Comparison of ENCODE assay signal across 14 cellular contexts in genomic region chr19:49915271-49915670, GRCh38. TPM values are rescaled to one million over a fixed set of nuclear protein-coding genes. Genes with fewer than 3 reads are reported as not detected.
A peak's percentile ranks its signal among the peaks of the same experiment; 100 is the strongest.
DNase-seq lines count a peak whose midpoint lies in the region; ATAC-seq, FAIRE-seq and TF ChIP-seq lines count a peak whose summit lies in the region.
"Had no signal": no experiment of that assay in that cellular context is flagged by ENCODE, and none has a peak within 500 bp of the region (broad histone marks: within the 10 kb centered on the region; RNA-seq: fewer than 3 reads in every experiment).

No MANE protein-coding gene starts in this region.

- H3K36me3 ChIP-seq in SK-N-SH (replicated peaks in 1 of 2; ENCODE audit: control insufficient read depth in 1 of 2, insufficient read depth in 2 of 2, low read length in 1 of 2) (peaks cover 10 to 20% of the 10 kb centered on the region in 2 experiments), GM12878 (ENCODE audit: control insufficient read depth in 2 of 2, insufficient read depth in 2 of 2, low read length in 1 of 2) (peaks cover 25 to 36% of the 10 kb centered on the region in 2 experiments), Caco-2 (ENCODE audit: control insufficient read depth, insufficient read depth, low read length) (peaks cover 14% of the 10 kb centered on the region)

- TF ChIP-seq POLR2A in GM12878 (IDR thresholded peaks at IDR 0.05; ENCODE audit: low read depth, low read length), result no peak

- DNase-seq in SK-N-SH, result no peak
- no peak for DNase-seq in HFFc6
- DNase-seq in GM12878 (ENCODE audit: low read depth, low spot score), result no peak
- no peak for DNase-seq in naive B cell
- DNase-seq in Caco-2, result no peak
- no peak for DNase-seq in NCI-H1694 (lab: John Stamatoyannopoulos, UW)
- DNase-seq: activated CD8-positive, alpha-beta memory T cell treated with anti-CD3 and anti-CD28 coated beads, Interleukin-2, amount 10 ng/mL, durations not matched to agents 7 days and 5 days; mammary epithelial cell; MG63; SHP77 treated with DMSO at 0.1 percent for 48 hours; stimulated activated naive CD8-positive, alpha-beta T cell treated with anti-CD3 and anti-CD28 coated beads, Interleukin-15, amount 100 ng/mL, for 72 hours had no signal

- H3K27ac ChIP-seq in SK-N-SH (ENCODE audit: low read depth in 2 of 2, low read length in 1 of 2) (no peak overlapping the region), GM12878 (ENCODE audit: control insufficient read depth, insufficient read depth) (no peak overlapping the region)
- H3K27ac ChIP-seq: neutrophil had no signal

- SMC1A ChIA-PET in GM12878 (lab: Charles Lee; ENCODE audit: uncharacterized antibody, unreplicated experiment), result interaction anchor here (0.9 to 1.0 kb wide), 2 partner anchors 8 to 46 kb away, joined by 3 to 4 read pairs; no protein-coding TSS in a partner anchor

- TF ChIP-seq EP300 in SK-N-SH (IDR thresholded peaks at IDR 0.05; ENCODE audit: borderline replicate concordance in 1 of 2, low read depth in 1 of 2, low read length in 1 of 2) (no peak), GM12878 (IDR thresholded peaks at IDR 0.05; ENCODE audit: borderline replicate concordance in 1 of 2, control insufficient read depth in 1 of 2, low read depth in 2 of 2, low read length in 2 of 2) (no peak)

- H3K4me3 ChIP-seq in SK-N-SH (ENCODE audit: low read depth in 2 of 2, low read length in 1 of 2) (no peak overlapping the region), GM12878 (no peak overlapping the region), Caco-2 (ENCODE audit: low read depth, low read length) (no peak overlapping the region)
- H3K4me3 ChIP-seq: MG63 had no signal

- H3F3A ChIP-seq in SK-N-SH (replicated peaks; ENCODE audit: insufficient read depth), result no peaks in the 10 kb centered on the region

- WGBS in SK-N-SH (ENCODE audit: low lambda C conversion rate), result 97% methylated on average over 6 of the region's 6 CpGs
- 83% methylated on average over 6 of the region's 6 CpGs for WGBS in GM12878 (ENCODE audit: insufficient coverage, insufficient replicate concordance, low lambda C conversion rate, missing lambda C conversion rate)

- H2AFZ ChIP-seq in SK-N-SH (ENCODE audit: low read depth) (no peak overlapping the region), GM12878 (ENCODE audit: control insufficient read depth, low read depth, low read length) (no peak overlapping the region)

- TF ChIP-seq RAD21 in SK-N-SH (IDR thresholded peaks at IDR 0.05; ENCODE audit: low read length) (no peak), GM12878 (IDR thresholded peaks at IDR 0.05; ENCODE audit: insufficient read depth, low read depth, low read length) (no peak)

- no peaks in the 10 kb centered on the region for H3K4me1 ChIP-seq in SK-N-SH (ENCODE audit: control insufficient read depth in 1 of 2, insufficient read depth in 2 of 2, low read depth in 1 of 2, low read length in 1 of 2)
- H3K4me1 ChIP-seq in GM12878 (ENCODE audit: control insufficient read depth, insufficient read depth, low read length), result peaks cover 41% of the 10 kb centered on the region
- peaks cover 30% of the 10 kb centered on the region for H3K4me1 ChIP-seq in Caco-2

- H3K9me2 ChIP-seq in SK-N-SH, result no peaks in the 10 kb centered on the region

- H3K9me3 Mint-ChIP-seq in HFFc6 (no peaks in the 10 kb centered on the region; the same call in 1 of the 2 replicates), naive B cell (no peaks in the 10 kb centered on the region), Caco-2 (ENCODE audit: unreplicated experiment) (no peaks in the 10 kb centered on the region)
- H3K9me3 Mint-ChIP-seq: stimulated activated naive CD8-positive, alpha-beta T cell treated with anti-CD3 and anti-CD28 coated beads, Interleukin-15, amount 100 ng/mL, for 72 hours had no signal

- peaks cover 57% of the 10 kb centered on the region for H3K79me2 ChIP-seq in SK-N-SH (ENCODE audit: insufficient read depth)
- peaks cover 66% of the 10 kb centered on the region for H3K79me2 ChIP-seq in GM12878 (ENCODE audit: control insufficient read depth, insufficient read depth, low read length)

- H3K36me3 Mint-ChIP-seq in HFFc6 (ENCODE audit: low read depth), result peaks cover 39% of the 10 kb centered on the region
- H3K36me3 Mint-ChIP-seq in naive B cell, result peaks cover 9 to 18% of the 10 kb centered on the region in 2 donors
- H3K36me3 Mint-ChIP-seq in Caco-2 (ENCODE audit: insufficient read depth, unreplicated experiment), result peaks cover 97% of the 10 kb centered on the region

- H3K9me3 ChIP-seq in SK-N-SH (no peaks in the 10 kb centered on the region), GM12878 (replicated peaks; ENCODE audit: control insufficient read depth, insufficient read depth, low read length) (no peaks in the 10 kb centered on the region; the same call in 2 of the 3 replicates), Caco-2 (0 out of 2 replicates have a peak, but pooled peaks cover 3% of the 10 kb centered on the region)
- H3K9me3 ChIP-seq: MG63, neutrophil had no signal

- FAIRE-seq in GM12878 (lab: Jason Lieb, UNC), result no peak

- H3K9ac ChIP-seq in SK-N-SH, result no peak overlapping the region
- H3K9ac ChIP-seq in GM12878 (ENCODE audit: control insufficient read depth, insufficient read depth, low read length), result no peak overlapping the region

- POLR2A ChIA-PET in SK-N-SH (lab: Yijun Ruan, JAX), result no interaction called here
- POLR2A ChIA-PET in GM12878 (lab: Charles Lee), result interaction anchor here (0.6 to 6.6 kb wide), 3 partner anchors 8 to 18 kb away, joined by 3 to 116 read pairs (median 3); partner anchors contain the start of genes ATF5 and IL4I1
- POLR2A ChIA-PET in Caco-2 (lab: Charles Lee), result no interaction called here

- no peak overlapping the region for H3K4me2 ChIP-seq in SK-N-SH
- no peak overlapping the region for H3K4me2 ChIP-seq in GM12878 (ENCODE audit: control insufficient read depth, insufficient read depth)

- no peaks in the 10 kb centered on the region for H3K27me3 ChIP-seq in SK-N-SH (ENCODE audit: insufficient read depth)
- H3K27me3 ChIP-seq in GM12878 (replicated peaks in 1 of 2; ENCODE audit: control insufficient read depth in 2 of 2, insufficient read depth in 2 of 2, low read length in 1 of 2), result no peaks in the 10 kb centered on the region
- no peaks in the 10 kb centered on the region for H3K27me3 ChIP-seq in Caco-2 (replicated peaks; ENCODE audit: control insufficient read depth, insufficient read depth, low read length)
- H3K27me3 ChIP-seq: MG63, neutrophil had no signal

- H4K20me1 ChIP-seq in SK-N-SH (ENCODE audit: insufficient read depth) (peaks cover 23% of the 10 kb centered on the region; the same call in 1 of the 2 replicates), GM12878 (ENCODE audit: control insufficient read depth, insufficient read depth) (no peaks in the 10 kb centered on the region; the same call in 1 of the 2 replicates)

- CTCF ChIA-PET in SK-N-SH (lab: Yijun Ruan, JAX), result no interaction called here
- CTCF ChIA-PET in GM12878 (lab: Yijun Ruan, JAX), result no interaction called here
- CTCF ChIA-PET in Caco-2 (lab: Charles Lee), result no interaction called here

- H3K27me3 Mint-ChIP-seq in HFFc6 (ENCODE audit: insufficient read depth) (peaks cover 2% of the 10 kb centered on the region), naive B cell (no peaks in the 10 kb centered on the region), Caco-2 (ENCODE audit: insufficient read depth, unreplicated experiment) (no peaks in the 10 kb centered on the region)
- H3K27me3 Mint-ChIP-seq: activated CD8-positive, alpha-beta memory T cell treated with anti-CD3 and anti-CD28 coated beads, Interleukin-2, amount 10 ng/mL, durations not matched to agents 7 days and 5 days; stimulated activated naive CD8-positive, alpha-beta T cell treated with anti-CD3 and anti-CD28 coated beads, Interleukin-15, amount 100 ng/mL, for 72 hours had no signal

- BruUV-seq in GM12878 (replicated peaks; lab: Mats Ljungman, UMichigan) (no TSS peak), Caco-2 (replicated peaks; lab: Mats Ljungman, UMichigan) (no TSS peak)

- RAD21 ChIA-PET in GM12878 (lab: Charles Lee; ENCODE audit: unreplicated experiment), result interaction anchor here (0.6 to 1.2 kb wide), 2 partner anchors 13 to 21 kb away, joined by 3 to 5 read pairs; partner anchors contain the start of gene ATF5

- intact Hi-C loops in GM12878 (cut with micrococcal nuclease; ENCODE audit: unreplicated experiment) (no loop called here), Caco-2 (cut with micrococcal nuclease; ENCODE audit: unreplicated experiment) (no loop called here)

- H3K4me1 Mint-ChIP-seq in HFFc6 (ENCODE audit: low read depth) (no peaks in the 10 kb centered on the region), naive B cell (peaks cover 38 to 68% (median 53%) of the 10 kb centered on the region in 3 donors), Caco-2 (ENCODE audit: low read depth, unreplicated experiment) (peaks cover 36% of the 10 kb centered on the region)

- TF ChIP-seq CTCF in SK-N-SH (IDR thresholded peaks at IDR 0.05) (peak; percentile 19; the same call in 1 of the 2 replicates), HFFc6 (IDR thresholded peaks at IDR 0.05) (peak; percentile 58), GM12878 (IDR thresholded peaks at IDR 0.05 in 2 of 3, conservative IDR thresholded peaks at IDR 0.05 in 1 of 3; ENCODE audit: control insufficient read depth in 2 of 3, extremely low read depth in 1 of 3, insufficient read depth in 1 of 3, low read depth in 3 of 3, low read length in 3 of 3) (0 out of 6 replicates have a peak, but pooled peaks of 2 of the 3 experiments have one; percentile 12 to 13), Caco-2 (IDR thresholded peaks at IDR 0.05; ENCODE audit: insufficient read depth in 1 of 2, low read depth in 1 of 2, low read length in 1 of 2, severe bottlenecking in 1 of 2, unreplicated experiment in 1 of 2) (no peak)

- H3K27ac Mint-ChIP-seq in HFFc6, result no peak overlapping the region
- peak overlapping the region in 5 of 6 donors; percentile 18 to 83 (median 71) for H3K27ac Mint-ChIP-seq in naive B cell
- H3K27ac Mint-ChIP-seq in Caco-2 (ENCODE audit: unreplicated experiment), result no peak overlapping the region
- H3K27ac Mint-ChIP-seq: activated CD8-positive, alpha-beta memory T cell treated with anti-CD3 and anti-CD28 coated beads, Interleukin-2, amount 10 ng/mL, durations not matched to agents 7 days and 5 days had no signal

- ATAC-seq in SK-N-SH treated with all-trans-retinoic acid at 6 μM for 48 hours (no peak), GM12878 (no peak), naive B cell (ENCODE audit: low read depth in 2 of 2) (no peak), HG03571 (IDR thresholded peaks at IDR 0.05; ENCODE audit: unreplicated experiment) (no peak)
- ATAC-seq: activated CD8-positive, alpha-beta memory T cell treated with anti-CD3 and anti-CD28 coated beads, Interleukin-2, amount 10 ng/mL, durations not matched to agents 7 days and 5 days; stimulated activated naive CD8-positive, alpha-beta T cell treated with anti-CD3 and anti-CD28 coated beads, Interleukin-15, amount 100 ng/mL, for 72 hours had no signal

- in situ Hi-C loops in GM12878 (cut with MboI), result no loop called here

- H3K4me3 Mint-ChIP-seq in HFFc6 (no peak overlapping the region), naive B cell (peak overlapping the region in 1 of 8 donors; percentile 11), Caco-2 (ENCODE audit: unreplicated experiment) (no peak overlapping the region)
- H3K4me3 Mint-ChIP-seq: activated CD8-positive, alpha-beta memory T cell treated with anti-CD3 and anti-CD28 coated beads, Interleukin-2, amount 10 ng/mL, durations not matched to agents 7 days and 5 days; stimulated activated naive CD8-positive, alpha-beta T cell treated with anti-CD3 and anti-CD28 coated beads, Interleukin-15, amount 100 ng/mL, for 72 hours had no signal

RNA-seq across cellular contexts. Expression of gene ATF5, which starts 13.7 kb away (rescaled TPM):
- 11.1 and 11.7 TPM in 2 replicates for polyA plus RNA-seq in SK-N-SH (2012; rRNA removed)
- polyA plus RNA-seq in SK-N-SH (2012; cell fraction: cytosol; rRNA removed), result 10.3 TPM in 2 replicates
- 20.7 and 27.7 TPM in 2 replicates for polyA plus RNA-seq in SK-N-SH (2012; cell fraction: nucleus; rRNA removed)
- total RNA-seq in HFFc6 (2021; fragmentation: NEBNext Ultra II Directional; extraction: Animal tissue kit (Norgen Biotek cat#: 25700)), result 10 to 100 TPM; 38.2 to 44.4 (median 41.2) TPM
- total RNA-seq in GM12878 (2013; cell fraction: nucleolus; rRNA removed), result 30.9 and 34.7 TPM in 2 replicates
- total RNA-seq in GM12878 (2014; rRNA removed), result 24.8 and 29.0 TPM in 2 replicates
- 16.7 and 17.6 TPM in 2 replicates for total RNA-seq in GM12878 (2014; rRNA removed; fragmentation: Illumina TruSeq; extraction: Trizol)
- 82.1 and 83.1 TPM in 2 replicates for total RNA-seq in GM12878 (2021)
- polyA plus RNA-seq in GM12878 (2011; ENCODE audit: low read depth), result 74.7 TPM
- 122 and 133 TPM in 2 replicates for polyA plus RNA-seq in GM12878 (2011; rRNA removed)
- 117 and 157 TPM in 2 replicates for polyA plus RNA-seq in GM12878 (2011; cell fraction: cytosol; rRNA removed)
- polyA plus RNA-seq in GM12878 (2011; cell fraction: nucleus; rRNA removed), result 263 and 301 TPM in 2 replicates
- 136 and 179 TPM in 2 replicates for polyA plus RNA-seq in GM12878 (2012)
- polyA plus RNA-seq in GM12878 (2014; fragmentation: Illumina TruSeq; extraction: Trizol), result 38.1 and 41.1 TPM in 2 replicates
- 10 to 100 TPM in 1 of 2 experiments, 1 to 10 TPM in 1; 9.1 to 10.1 TPM for polyA plus RNA-seq in GM12878 (2014; fragmentation: Nextera tagmentation; extraction: Ambion mirVana)
- polyA plus RNA-seq in GM12878 (2014; rRNA removed), result 55.2 and 63.1 TPM in 2 replicates
- 10 to 100 TPM; 16.3 to 19.0 TPM for polyA plus RNA-seq in GM12878 (2016; fragmentation: Nextera tagmentation; extraction: Ambion mirVana)
- 24.1 and 57.3 TPM in 2 replicates for polyA minus RNA-seq in GM12878 (2011; rRNA and poly(A)+ RNA removed)
- 65.8 and 83.5 TPM in 2 replicates for polyA minus RNA-seq in GM12878 (2011; cell fraction: cytosol; rRNA and poly(A)+ RNA removed)
- polyA minus RNA-seq in GM12878 (2011; cell fraction: nucleus; rRNA and poly(A)+ RNA removed), result 15.8 and 26.1 TPM in 2 replicates
- polyA plus RNA-seq in naive B cell (ENCODE audit: low read depth in 6 of 6), result under 1 TPM in 5 of 6 donors, not detected in 1; 0.49 to 0.99 (median 0.71) TPM
- 47.3 and 64.0 TPM in 2 replicates for total RNA-seq in Caco-2 (2022)

RNA-seq across cellular contexts. Expression of gene NUP62, which starts 14.0 kb away (rescaled TPM):
- polyA plus RNA-seq in SK-N-SH (2012; rRNA removed) (14.6 and 16.2 TPM in 2 replicates), GM12878 (2011; rRNA removed) (13.7 and 35.5 TPM in 2 replicates), GM12878 (2014; fragmentation: Illumina TruSeq; extraction: Trizol) (40.8 and 67.7 TPM in 2 replicates), GM12878 (2014; fragmentation: Nextera tagmentation; extraction: Ambion mirVana) (10 to 100 TPM; 19.5 to 22.0 TPM), GM12878 (2014; rRNA removed) (66.1 and 77.7 TPM in 2 replicates), GM12878 (2016; fragmentation: Nextera tagmentation; extraction: Ambion mirVana) (100 to 1,000 TPM; 105 to 110 TPM), naive B cell (ENCODE audit: low read depth in 6 of 6) (10 to 100 TPM; 30.3 to 59.2 (median 51.3) TPM)
- 11.7 and 14.3 TPM in 2 replicates for polyA plus RNA-seq in SK-N-SH (2012; cell fraction: cytosol; rRNA removed)
- polyA plus RNA-seq in SK-N-SH (2012; cell fraction: nucleus; rRNA removed), result 21.6 and 23.5 TPM in 2 replicates
- 10 to 100 TPM; 50.9 to 78.3 (median 68.3) TPM for total RNA-seq in HFFc6 (2021; fragmentation: NEBNext Ultra II Directional; extraction: Animal tissue kit (Norgen Biotek cat#: 25700))
- total RNA-seq in GM12878 (2013; cell fraction: nucleolus; rRNA removed), result 54.2 and 56.0 TPM in 2 replicates
- total RNA-seq in GM12878 (2014; rRNA removed) (90.7 and 95.6 TPM in 2 replicates), GM12878 (2014; rRNA removed; fragmentation: Illumina TruSeq; extraction: Trizol) (46.5 and 50.1 TPM in 2 replicates), GM12878 (2021) (102 and 108 TPM in 2 replicates), Caco-2 (2022) (116 and 118 TPM in 2 replicates)
- 25.0 TPM for polyA plus RNA-seq in GM12878 (2011; ENCODE audit: low read depth)
- polyA plus RNA-seq in GM12878 (2011; cell fraction: cytosol; rRNA removed), result 39.4 and 41.4 TPM in 2 replicates
- polyA plus RNA-seq in GM12878 (2011; cell fraction: nucleus; rRNA removed), result 25.1 and 36.3 TPM in 2 replicates
- 50.6 and 56.6 TPM in 2 replicates for polyA plus RNA-seq in GM12878 (2012)
- polyA minus RNA-seq in GM12878 (2011; rRNA and poly(A)+ RNA removed), result 24.5 and 36.2 TPM in 2 replicates
- polyA minus RNA-seq in GM12878 (2011; cell fraction: cytosol; rRNA and poly(A)+ RNA removed), result 23.4 and 24.3 TPM in 2 replicates
- polyA minus RNA-seq in GM12878 (2011; cell fraction: nucleus; rRNA and poly(A)+ RNA removed), result 13.4 and 30.9 TPM in 2 replicates

RNA-seq across cellular contexts. Expression of gene IL4I1, which starts 18.6 kb away (rescaled TPM):
- polyA plus RNA-seq in SK-N-SH (2012; rRNA removed), result 0.35 and 0.50 TPM in 2 replicates
- 0.27 and 0.31 TPM in 2 replicates for polyA plus RNA-seq in SK-N-SH (2012; cell fraction: cytosol; rRNA removed)
- 0.76 and 0.97 TPM in 2 replicates for polyA plus RNA-seq in SK-N-SH (2012; cell fraction: nucleus; rRNA removed)
- under 1 TPM in 5 of 6 experiments, not detected in 1; 0.24 to 0.48 (median 0.41) TPM for total RNA-seq in HFFc6 (2021; fragmentation: NEBNext Ultra II Directional; extraction: Animal tissue kit (Norgen Biotek cat#: 25700))
- total RNA-seq in GM12878 (2013; cell fraction: nucleolus; rRNA removed), result 73.8 and 88.4 TPM in 2 replicates
- total RNA-seq in GM12878 (2014; rRNA removed), result 39.1 and 51.0 TPM in 2 replicates
- 16.2 and 17.4 TPM in 2 replicates for total RNA-seq in GM12878 (2014; rRNA removed; fragmentation: Illumina TruSeq; extraction: Trizol)
- total RNA-seq in GM12878 (2021), result 80.0 and 82.6 TPM in 2 replicates
- polyA plus RNA-seq in GM12878 (2011; ENCODE audit: low read depth), result 16.2 TPM
- polyA plus RNA-seq in GM12878 (2011; rRNA removed), result 37.4 and 83.8 TPM in 2 replicates
- polyA plus RNA-seq in GM12878 (2011; cell fraction: cytosol; rRNA removed), result 134 and 171 TPM in 2 replicates
- polyA plus RNA-seq in GM12878 (2011; cell fraction: nucleus; rRNA removed), result 271 and 308 TPM in 2 replicates
- polyA plus RNA-seq in GM12878 (2012), result 49.6 and 88.7 TPM in 2 replicates
- polyA plus RNA-seq in GM12878 (2014; fragmentation: Illumina TruSeq; extraction: Trizol), result 4.8 and 20.1 TPM in 2 replicates
- under 1 TPM; 0.62 to 1.00 TPM for polyA plus RNA-seq in GM12878 (2014; fragmentation: Nextera tagmentation; extraction: Ambion mirVana)
- polyA plus RNA-seq in GM12878 (2014; rRNA removed), result 42.5 and 53.3 TPM in 2 replicates
- 10 to 100 TPM; 43.0 to 45.5 TPM for polyA plus RNA-seq in GM12878 (2016; fragmentation: Nextera tagmentation; extraction: Ambion mirVana)
- polyA minus RNA-seq in GM12878 (2011; rRNA and poly(A)+ RNA removed), result 56.8 and 118 TPM in 2 replicates
- polyA minus RNA-seq in GM12878 (2011; cell fraction: cytosol; rRNA and poly(A)+ RNA removed), result 132 and 154 TPM in 2 replicates
- polyA minus RNA-seq in GM12878 (2011; cell fraction: nucleus; rRNA and poly(A)+ RNA removed), result 56.3 and 66.6 TPM in 2 replicates
- polyA plus RNA-seq in naive B cell (ENCODE audit: low read depth in 6 of 6), result 1 to 10 TPM in 1 of 6 donors, under 1 TPM in 1, not detected in 4; 0.66 to 1.2 TPM
- total RNA-seq in Caco-2 (2022), result 0.61 and 1.1 TPM in 2 replicates
- total RNA-seq: mammary epithelial cell had no signal

RNA-seq across cellular contexts. Expression of gene TBC1D17, which starts 37.8 kb away (rescaled TPM):
- 27.3 and 28.3 TPM in 2 replicates for polyA plus RNA-seq in SK-N-SH (2012; rRNA removed)
- 14.9 and 22.0 TPM in 2 replicates for polyA plus RNA-seq in SK-N-SH (2012; cell fraction: cytosol; rRNA removed)
- 76.2 and 78.9 TPM in 2 replicates for polyA plus RNA-seq in SK-N-SH (2012; cell fraction: nucleus; rRNA removed)
- total RNA-seq in HFFc6 (2021; fragmentation: NEBNext Ultra II Directional; extraction: Animal tissue kit (Norgen Biotek cat#: 25700)), result 10 to 100 TPM; 42.8 to 53.3 (median 46.8) TPM
- 24.8 and 29.4 TPM in 2 replicates for total RNA-seq in GM12878 (2013; cell fraction: nucleolus; rRNA removed)
- total RNA-seq in GM12878 (2014; rRNA removed), result 3.5 and 3.6 TPM in 2 replicates
- 3.1 and 3.2 TPM in 2 replicates for total RNA-seq in GM12878 (2014; rRNA removed; fragmentation: Illumina TruSeq; extraction: Trizol)
- total RNA-seq in GM12878 (2021), result 20.4 and 20.9 TPM in 2 replicates
- polyA plus RNA-seq in GM12878 (2011; ENCODE audit: low read depth), result 36.4 TPM
- polyA plus RNA-seq in GM12878 (2011; rRNA removed), result 11.7 and 18.9 TPM in 2 replicates
- polyA plus RNA-seq in GM12878 (2011; cell fraction: cytosol; rRNA removed), result 21.8 and 25.4 TPM in 2 replicates
- 93.9 and 98.8 TPM in 2 replicates for polyA plus RNA-seq in GM12878 (2011; cell fraction: nucleus; rRNA removed)
- polyA plus RNA-seq in GM12878 (2012), result 45.9 and 50.1 TPM in 2 replicates
- 8.6 and 10.9 TPM in 2 replicates for polyA plus RNA-seq in GM12878 (2014; fragmentation: Illumina TruSeq; extraction: Trizol)
- under 1 TPM; 0.42 to 0.52 TPM for polyA plus RNA-seq in GM12878 (2014; fragmentation: Nextera tagmentation; extraction: Ambion mirVana)
- polyA plus RNA-seq in GM12878 (2014; rRNA removed), result 17.4 and 22.3 TPM in 2 replicates
- 10 to 100 TPM; 11.5 to 13.2 TPM for polyA plus RNA-seq in GM12878 (2016; fragmentation: Nextera tagmentation; extraction: Ambion mirVana)
- 11.3 and 21.0 TPM in 2 replicates for polyA minus RNA-seq in GM12878 (2011; rRNA and poly(A)+ RNA removed)
- polyA minus RNA-seq in GM12878 (2011; cell fraction: cytosol; rRNA and poly(A)+ RNA removed), result 9.3 and 10.2 TPM in 2 replicates
- polyA minus RNA-seq in GM12878 (2011; cell fraction: nucleus; rRNA and poly(A)+ RNA removed), result 18.5 and 22.0 TPM in 2 replicates
- polyA plus RNA-seq in naive B cell (ENCODE audit: low read depth in 6 of 6), result 10 to 100 TPM; 10.5 to 20.6 (median 12.3) TPM
- 55.3 and 56.5 TPM in 2 replicates for total RNA-seq in Caco-2 (2022)

RNA-seq across cellular contexts. Expression of gene AKT1S1, which starts 38.1 kb away (rescaled TPM):
- polyA plus RNA-seq in SK-N-SH (2012; rRNA removed), result 56.7 and 63.7 TPM in 2 replicates
- polyA plus RNA-seq in SK-N-SH (2012; cell fraction: cytosol; rRNA removed), result 37.5 and 51.2 TPM in 2 replicates
- 87.9 and 96.3 TPM in 2 replicates for polyA plus RNA-seq in SK-N-SH (2012; cell fraction: nucleus; rRNA removed)
- total RNA-seq in HFFc6 (2021; fragmentation: NEBNext Ultra II Directional; extraction: Animal tissue kit (Norgen Biotek cat#: 25700)), result 100 to 1,000 TPM in 5 of 6 experiments, 10 to 100 TPM in 1; 98.5 to 128 (median 104) TPM
- 16.5 and 17.4 TPM in 2 replicates for total RNA-seq in GM12878 (2013; cell fraction: nucleolus; rRNA removed)
- 7.7 and 9.3 TPM in 2 replicates for total RNA-seq in GM12878 (2014; rRNA removed)
- total RNA-seq in GM12878 (2014; rRNA removed; fragmentation: Illumina TruSeq; extraction: Trizol), result 3.8 and 5.1 TPM in 2 replicates
- total RNA-seq in GM12878 (2021), result 20.9 and 21.4 TPM in 2 replicates
- polyA plus RNA-seq in GM12878 (2011; ENCODE audit: low read depth), result 3.8 TPM
- polyA plus RNA-seq in GM12878 (2011; rRNA removed), result 7.2 and 13.1 TPM in 2 replicates
- 19.6 and 24.1 TPM in 2 replicates for polyA plus RNA-seq in GM12878 (2011; cell fraction: cytosol; rRNA removed)
- polyA plus RNA-seq in GM12878 (2011; cell fraction: nucleus; rRNA removed), result 62.1 and 64.3 TPM in 2 replicates
- polyA plus RNA-seq in GM12878 (2012), result 16.2 and 17.4 TPM in 2 replicates
- 9.4 and 11.6 TPM in 2 replicates for polyA plus RNA-seq in GM12878 (2014; fragmentation: Illumina TruSeq; extraction: Trizol)
- polyA plus RNA-seq in GM12878 (2014; fragmentation: Nextera tagmentation; extraction: Ambion mirVana), result 1 to 10 TPM in 1 of 2 experiments, under 1 TPM in 1; 0.43 to 1.2 TPM
- polyA plus RNA-seq in GM12878 (2014; rRNA removed), result 23.0 and 24.5 TPM in 2 replicates
- 10 to 100 TPM; 13.4 to 15.4 TPM for polyA plus RNA-seq in GM12878 (2016; fragmentation: Nextera tagmentation; extraction: Ambion mirVana)
- 6.1 and 9.8 TPM in 2 replicates for polyA minus RNA-seq in GM12878 (2011; rRNA and poly(A)+ RNA removed)
- polyA minus RNA-seq in GM12878 (2011; cell fraction: cytosol; rRNA and poly(A)+ RNA removed), result 5.3 and 5.8 TPM in 2 replicates
- 14.9 and 24.9 TPM in 2 replicates for polyA minus RNA-seq in GM12878 (2011; cell fraction: nucleus; rRNA and poly(A)+ RNA removed)
- 1 to 10 TPM; 1.5 to 6.0 (median 3.2) TPM for polyA plus RNA-seq in naive B cell (ENCODE audit: low read depth in 6 of 6)
- total RNA-seq in Caco-2 (2022), result 64.6 and 77.6 TPM in 2 replicates

Comparison
In these comparisons a context has a peak if more than half of its experiments do, and no peak if none do; other contexts are left out.
1. CTCF ChIP-seq: peak in SK-N-SH (single experiment), HFFc6 (single experiment) and GM12878 (2 of 3); none in Caco-2 (0 of 2).
2. H3K27ac Mint-ChIP-seq: peak in naive B cell (5 of 6); none in HFFc6 (single experiment) and Caco-2 (single experiment).
3. Of the 26 proteins assayed by ChIP-seq in both GM12878 and SK-N-SH: peak only in GM12878: none; only in SK-N-SH: none; in both: CTCF; in neither: 25.